ENCODE assay signal across 12 cellular contexts in the genomic region with DNA sequence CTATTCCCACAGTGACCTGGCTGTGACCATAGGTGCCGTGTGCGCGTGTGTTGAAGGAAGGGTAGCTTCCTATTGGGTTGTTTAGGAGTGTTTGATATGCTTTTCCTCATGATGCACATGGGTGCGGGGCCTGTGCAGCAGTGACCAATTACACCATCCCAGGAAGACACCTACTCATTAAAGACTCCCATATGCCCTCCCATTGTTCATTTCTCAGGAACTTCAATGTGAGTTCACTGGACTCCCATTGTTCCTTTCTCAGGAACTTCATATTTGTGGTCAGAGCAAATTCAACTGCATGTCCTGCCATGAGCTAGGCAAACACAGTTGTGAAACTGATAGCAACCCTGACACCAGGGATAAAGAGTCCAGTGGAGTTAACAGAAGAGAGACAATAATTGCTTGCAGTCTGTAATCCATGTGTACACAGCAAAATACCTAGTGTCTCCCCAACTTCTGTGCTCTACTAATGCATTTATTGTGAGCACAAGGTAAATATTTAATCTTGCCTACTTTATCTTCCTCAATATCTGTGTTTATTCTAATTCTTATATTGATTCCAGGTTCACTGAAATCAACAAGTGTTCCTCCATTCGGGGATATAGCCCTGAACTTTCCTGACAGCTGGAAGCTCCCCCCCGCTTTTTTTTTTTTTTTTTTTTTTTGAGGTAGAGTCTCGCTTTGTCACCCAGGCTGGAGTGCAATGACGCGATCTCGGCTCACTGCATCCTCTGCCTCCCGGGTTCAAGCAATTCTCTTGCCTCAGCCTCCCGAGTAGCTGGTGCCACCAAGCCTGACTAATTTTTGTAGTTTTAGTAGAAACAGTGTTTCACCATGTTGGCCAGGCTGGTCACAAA. TPM values are rescaled to one million over a fixed set of nuclear protein-coding genes. Genes with fewer than 3 reads are reported as not detected.
DNase-seq lines count a peak whose midpoint lies in the region; ATAC-seq and TF ChIP-seq lines count a peak whose summit lies in the region.
"Had no signal": no experiment of that assay in that cellular context is flagged by ENCODE, and none has a peak within 500 bp of the region (broad histone marks: within the 10 kb centered on the region; RNA-seq: fewer than 3 reads in every experiment).

No MANE protein-coding gene starts in this region.

- H3K4me1 ChIP-seq in body of pancreas, result no peaks in the 10 kb centered on the region
- H3K4me1 ChIP-seq in liver (ENCODE audit: control insufficient read depth in 4 of 4, insufficient read depth in 4 of 4, low read length in 3 of 4), result peaks cover 0 to 7% (median 1%) of the 10 kb centered on the region in 4 donors

- H3K4me3 Mint-ChIP-seq in activated CD8-positive, alpha-beta memory T cell treated with anti-CD3 and anti-CD28 coated beads, Interleukin-2, amount 10 ng/mL, durations not matched to agents 7 days and 5 days, result no peak overlapping the region
- no peak overlapping the region for H3K4me3 Mint-ChIP-seq in T-helper 2 cell treated with Interferon-gamma antibody and Interleukin-4, amounts not matched to agents 5 μg/mL and 100 μg/mL, for 36 hours
- H3K4me3 Mint-ChIP-seq: CD14-positive monocyte had no signal

- H3K4me3 ChIP-seq in body of pancreas, result no peak overlapping the region
- no peak overlapping the region for H3K4me3 ChIP-seq in liver (ENCODE audit: low read depth in 1 of 3, low read length in 3 of 3)

- peaks cover 3% of the 10 kb centered on the region for H3K4me1 Mint-ChIP-seq in activated CD8-positive, alpha-beta memory T cell treated with anti-CD3 and anti-CD28 coated beads, Interleukin-2, amount 10 ng/mL, durations not matched to agents 7 days and 5 days
- H3K4me1 Mint-ChIP-seq in T-helper 2 cell treated with Interferon-gamma antibody and Interleukin-4, amounts not matched to agents 5 μg/mL and 100 μg/mL, for 36 hours (ENCODE audit: low read depth), result peaks cover 3% of the 10 kb centered on the region

- H3K36me3 Mint-ChIP-seq in activated CD8-positive, alpha-beta memory T cell treated with anti-CD3 and anti-CD28 coated beads, Interleukin-2, amount 10 ng/mL, durations not matched to agents 7 days and 5 days, result no peaks in the 10 kb centered on the region
- no peaks in the 10 kb centered on the region for H3K36me3 Mint-ChIP-seq in T-helper 2 cell treated with Interferon-gamma antibody and Interleukin-4, amounts not matched to agents 5 μg/mL and 100 μg/mL, for 36 hours (ENCODE audit: low read depth)
- H3K36me3 Mint-ChIP-seq: CD14-positive monocyte had no signal

- ATAC-seq in body of pancreas (peak; percentile 35), GM19035 (IDR thresholded peaks at IDR 0.05; ENCODE audit: unreplicated experiment) (no peak)
- no peak for ATAC-seq in activated CD8-positive, alpha-beta memory T cell treated with anti-CD3 and anti-CD28 coated beads, Interleukin-2, amount 10 ng/mL, durations not matched to agents 7 days and 5 days

- H3K9me3 ChIP-seq in body of pancreas (no peaks in the 10 kb centered on the region), liver (ENCODE audit: control insufficient read depth in 4 of 4, low read length in 3 of 4) (no peaks in the 10 kb centered on the region)

- DNase-seq in COLO829 (ENCODE audit: low spot score), result peak; percentile 19
- DNase-seq in NCI-H146 (lab: John Stamatoyannopoulos, UW), result peak; percentile 90
- no peak for DNase-seq in body of pancreas
- no peak for DNase-seq in activated CD8-positive, alpha-beta memory T cell treated with anti-CD3 and anti-CD28 coated beads, Interleukin-2, amount 10 ng/mL, durations not matched to agents 7 days and 5 days
- no peak for DNase-seq in T-helper 2 cell treated with Interferon-gamma antibody and Interleukin-4, amounts not matched to agents 5 μg/mL and 100 μg/mL, for 36 hours (ENCODE audit: low spot score)
- DNase-seq in NCI-H1436 (lab: John Stamatoyannopoulos, UW), result no peak
- DNase-seq: activated T-cell treated with anti-CD3 and anti-CD28 coated beads, Interleukin-2, amount 50 U/mL, for 1 hour; kidney; NCI-H1436 treated with DMSO at 0.1 percent for 48 hours had no signal

- TF ChIP-seq CTCF in body of pancreas (IDR thresholded peaks at IDR 0.05), result no peak
- TF ChIP-seq CTCF in liver (IDR thresholded peaks at IDR 0.05; ENCODE audit: low read depth, low read length, missing input control), result no peak

- CTCF ChIA-PET in activated CD8-positive, alpha-beta memory T cell treated with anti-CD3 and anti-CD28 coated beads, Interleukin-2, amount 10 ng/mL, durations not matched to agents 7 days and 5 days (lab: Charles Lee), result interaction anchor here (1.5 kb wide), 1 partner anchor 21 kb away, joined by 3 read pairs; no protein-coding TSS in a partner anchor

- no peaks in the 10 kb centered on the region for H3K27me3 ChIP-seq in body of pancreas
- H3K27me3 ChIP-seq in liver (ENCODE audit: control insufficient read depth in 4 of 4, insufficient read depth in 4 of 4, low read length in 3 of 4), result no peaks in the 10 kb centered on the region

- no peaks in the 10 kb centered on the region for H3K9me3 Mint-ChIP-seq in activated CD8-positive, alpha-beta memory T cell treated with anti-CD3 and anti-CD28 coated beads, Interleukin-2, amount 10 ng/mL, durations not matched to agents 7 days and 5 days (ENCODE audit: low read depth)
- no peaks in the 10 kb centered on the region for H3K9me3 Mint-ChIP-seq in T-helper 2 cell treated with Interferon-gamma antibody and Interleukin-4, amounts not matched to agents 5 μg/mL and 100 μg/mL, for 36 hours

- H3K27me3 Mint-ChIP-seq in activated CD8-positive, alpha-beta memory T cell treated with anti-CD3 and anti-CD28 coated beads, Interleukin-2, amount 10 ng/mL, durations not matched to agents 7 days and 5 days, result peaks cover 17% of the 10 kb centered on the region
- H3K27me3 Mint-ChIP-seq in T-helper 2 cell treated with Interferon-gamma antibody and Interleukin-4, amounts not matched to agents 5 μg/mL and 100 μg/mL, for 36 hours (ENCODE audit: low read depth), result peaks cover 7% of the 10 kb centered on the region

- TF ChIP-seq POLR2A in body of pancreas (IDR thresholded peaks at IDR 0.05), result no peak

- H3K36me3 ChIP-seq in body of pancreas (replicated peaks in 1 of 2; ENCODE audit: insufficient read depth in 1 of 2, low read depth in 2 of 2), result no peaks in the 10 kb centered on the region
- no peaks in the 10 kb centered on the region for H3K36me3 ChIP-seq in liver (ENCODE audit: control insufficient read depth in 4 of 4, insufficient read depth in 3 of 4, low read depth in 1 of 4, low read length in 3 of 4)

- no peak for TF ChIP-seq RAD21 in liver (IDR thresholded peaks at IDR 0.05)

- intact Hi-C loops in body of pancreas (cut with DNase I), result no loop called here

- H3K27ac ChIP-seq in body of pancreas, result peak overlapping the region in 1 of 4 donors; percentile 5
- H3K27ac ChIP-seq in liver (ENCODE audit: low read depth in 1 of 2, low read length in 2 of 2), result no peak overlapping the region

- H3K9ac ChIP-seq in liver (ENCODE audit: low read depth in 1 of 2, low read length in 2 of 2), result no peak overlapping the region

- no peak overlapping the region for H3K27ac Mint-ChIP-seq in activated CD8-positive, alpha-beta memory T cell treated with anti-CD3 and anti-CD28 coated beads, Interleukin-2, amount 10 ng/mL, durations not matched to agents 7 days and 5 days
- H3K27ac Mint-ChIP-seq in T-helper 2 cell treated with Interferon-gamma antibody and Interleukin-4, amounts not matched to agents 5 μg/mL and 100 μg/mL, for 36 hours, result no peak overlapping the region
- H3K27ac Mint-ChIP-seq: CD14-positive monocyte had no signal

- WGBS in body of pancreas, 2 donors, result 43 to 54% methylated on average over 12 of the region's 12 CpGs
- WGBS in liver, result 71% methylated on average over 12 of the region's 12 CpGs

TF ChIP-seq in liver, 16 proteins besides CTCF, POLR2A, EP300 and RAD21 (continues in another document):
- no peak for TF ChIP-seq JUND (IDR thresholded peaks at IDR 0.05)
- peak; percentile 55 for TF ChIP-seq HNF4G (IDR thresholded peaks at IDR 0.05)
- no peak for TF ChIP-seq YY1 (IDR thresholded peaks at IDR 0.05)
- peak; percentile 39 for TF ChIP-seq FOXA1 (IDR thresholded peaks at IDR 0.05)
- no peak for TF ChIP-seq TAF1 (conservative IDR thresholded peaks at IDR 0.05)
- TF ChIP-seq, protein P1, sequence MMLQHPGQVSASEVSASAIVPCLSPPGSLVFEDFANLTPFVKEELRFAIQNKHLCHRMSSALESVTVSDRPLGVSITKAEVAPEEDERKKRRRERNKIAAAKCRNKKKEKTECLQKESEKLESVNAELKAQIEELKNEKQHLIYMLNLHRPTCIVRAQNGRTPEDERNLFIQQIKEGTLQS (IDR thresholded peaks at IDR 0.05), result no peak
- no peak for TF ChIP-seq NR2F2 (IDR thresholded peaks at IDR 0.05)
- no peak for TF ChIP-seq GABPA (IDR thresholded peaks at IDR 0.05 in 1 of 2, conservative IDR thresholded peaks at IDR 0.05 in 1 of 2)
- no peak for TF ChIP-seq EGR1 (IDR thresholded peaks at IDR 0.05; ENCODE audit: low read depth in 2 of 2)
- TF ChIP-seq, protein P2, sequence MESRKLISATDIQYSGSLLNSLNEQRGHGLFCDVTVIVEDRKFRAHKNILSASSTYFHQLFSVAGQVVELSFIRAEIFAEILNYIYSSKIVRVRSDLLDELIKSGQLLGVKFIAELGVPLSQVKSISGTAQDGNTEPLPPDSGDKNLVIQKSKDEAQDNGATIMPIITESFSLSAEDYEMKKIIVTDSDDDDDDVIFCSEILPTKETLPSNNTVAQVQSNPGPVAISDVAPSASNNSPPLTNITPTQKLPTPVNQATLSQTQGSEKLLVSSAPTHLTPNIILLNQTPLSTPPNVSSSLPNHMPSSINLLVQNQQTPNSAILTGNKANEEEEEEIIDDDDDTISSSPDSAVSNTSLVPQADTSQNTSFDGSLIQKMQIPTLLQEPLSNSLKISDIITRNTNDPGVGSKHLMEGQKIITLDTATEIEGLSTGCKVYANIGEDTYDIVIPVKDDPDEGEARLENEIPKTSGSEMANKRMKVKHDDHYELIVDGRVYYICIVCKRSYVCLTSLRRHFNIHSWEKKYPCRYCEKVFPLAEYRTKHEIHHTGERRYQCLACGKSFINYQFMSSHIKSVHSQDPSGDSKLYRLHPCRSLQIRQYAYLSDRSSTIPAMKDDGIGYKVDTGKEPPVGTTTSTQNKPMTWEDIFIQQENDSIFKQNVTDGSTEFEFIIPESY (IDR thresholded peaks at IDR 0.05), result no peak
- peak; percentile 73 for TF ChIP-seq FOXA2 (IDR thresholded peaks at IDR 0.05)
- TF ChIP-seq SP1 (IDR thresholded peaks at IDR 0.05), result peak; percentile 76
- TF ChIP-seq, protein P3, sequence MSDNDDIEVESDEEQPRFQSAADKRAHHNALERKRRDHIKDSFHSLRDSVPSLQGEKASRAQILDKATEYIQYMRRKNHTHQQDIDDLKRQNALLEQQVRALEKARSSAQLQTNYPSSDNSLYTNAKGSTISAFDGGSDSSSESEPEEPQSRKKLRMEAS (IDR thresholded peaks at IDR 0.05), result no peak
- TF ChIP-seq HNF4A (conservative IDR thresholded peaks at IDR 0.05), result peak; percentile 74 to 86
- peak in 1 of 2 donors; percentile 32 for TF ChIP-seq RXRA (IDR thresholded peaks at IDR 0.05)

RNA-seq across cellular contexts. Expression of a gene that starts 57.5 kb away (rescaled TPM):
- total RNA-seq in body of pancreas, result 1 to 10 TPM in 1 of 2 donors, under 1 TPM in 1; 0.66 to 1.3 TPM
- under 1 TPM in 1 of 2 donors, not detected in 1; 0.37 TPM for total RNA-seq in liver
- under 1 TPM in 1 of 2 donors, not detected in 1; 0.14 TPM for polyA plus RNA-seq in liver
- not detected for total RNA-seq in activated CD8-positive, alpha-beta memory T cell treated with anti-CD3 and anti-CD28 coated beads, Interleukin-2, amount 10 ng/mL, durations not matched to agents 7 days and 5 days
- polyA plus RNA-seq: CD14-positive monocyte had no signal

Comparison
In these comparisons a context has a peak if more than half of its experiments do, and no peak if none do; other contexts are left out.
1. DNase-seq: peak in COLO829 (single experiment) and NCI-H146 (single experiment); none in body of pancreas (0 of 4), activated CD8-positive, alpha-beta memory T cell treated with anti-CD3 and anti-CD28 coated beads, Interleukin-2, amount 10 ng/mL, durations not matched to agents 7 days and 5 days (single experiment), T-helper 2 cell treated with Interferon-gamma antibody and Interleukin-4, amounts not matched to agents 5 μg/mL and 100 μg/mL, for 36 hours (single experiment) and NCI-H1436 (single experiment).